8 cellular contexts compared by ENCODE assay signal in the genomic region with DNA sequence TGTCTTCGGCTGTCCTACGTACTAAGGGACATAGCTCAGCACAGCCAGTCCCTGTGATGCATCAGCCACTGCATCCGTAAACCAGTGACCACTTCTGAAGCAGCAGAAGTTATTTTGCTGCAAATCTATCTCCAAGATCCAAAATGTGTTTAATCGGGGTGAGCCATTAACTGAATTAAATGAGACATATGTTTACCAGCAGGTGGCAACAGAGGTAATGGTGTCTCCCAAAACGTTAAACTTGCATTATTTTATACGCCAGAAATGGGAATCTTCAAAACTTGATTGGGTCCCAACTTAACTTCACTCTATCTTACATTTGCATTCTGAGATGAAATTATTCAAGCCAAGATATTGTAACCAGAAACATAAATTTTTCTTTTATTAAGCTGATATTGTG.
DNase-seq lines count a peak whose midpoint lies in the region; ATAC-seq and TF ChIP-seq lines count a peak whose summit lies in the region.

No MANE protein-coding gene starts in this region.

- peak; percentile 68 for TF ChIP-seq RAD21 in SK-N-SH (IDR thresholded peaks at IDR 0.05; ENCODE audit: low read length)

- no peaks in the 10 kb centered on the region for H3K36me3 ChIP-seq in SK-N-SH (replicated peaks in 1 of 2; ENCODE audit: control insufficient read depth in 1 of 2, insufficient read depth in 2 of 2, low read length in 1 of 2)
- no peaks in the 10 kb centered on the region for H3K36me3 ChIP-seq in OCI-LY3 (replicated peaks; ENCODE audit: low read depth, low read length)
- no peaks in the 10 kb centered on the region for H3K36me3 ChIP-seq in tibial artery

- H3K36me3 Mint-ChIP-seq in activated naive CD4-positive, alpha-beta T cell treated with anti-CD3 and anti-CD28 coated beads for 36 hours (ENCODE audit: low read depth): no peaks in the 10 kb centered on the region

- no peaks in the 10 kb centered on the region for H3K27me3 Mint-ChIP-seq in activated naive CD4-positive, alpha-beta T cell treated with anti-CD3 and anti-CD28 coated beads for 36 hours (ENCODE audit: low read depth)

- ATAC-seq in SK-N-SH treated with all-trans-retinoic acid at 6 μM for 48 hours: no peak; the same call in 2 of the 3 replicates

- POLR2A ChIA-PET in SK-N-SH (lab: Yijun Ruan, JAX): interaction anchor here (0.9 kb wide), 1 partner anchor 152 kb away, joined by 3 read pairs; no protein-coding TSS in a partner anchor

- H3K4me2 ChIP-seq in SK-N-SH (no peak overlapping the region), OCI-LY3 (ENCODE audit: low read length) (no peak overlapping the region)

- H3K9me3 Mint-ChIP-seq in activated naive CD4-positive, alpha-beta T cell treated with anti-CD3 and anti-CD28 coated beads for 36 hours: peaks cover 2% of the 10 kb centered on the region

- H3K4me1 ChIP-seq in SK-N-SH (ENCODE audit: control insufficient read depth in 1 of 2, insufficient read depth in 2 of 2, low read depth in 1 of 2, low read length in 1 of 2): no peaks in the 10 kb centered on the region; a peak in 1 of 4 replicates
- peaks cover 6% of the 10 kb centered on the region for H3K4me1 ChIP-seq in OCI-LY3 (ENCODE audit: low read length)
- no peaks in the 10 kb centered on the region for H3K4me1 ChIP-seq in tibial artery

- H3K79me2 ChIP-seq in SK-N-SH (ENCODE audit: insufficient read depth) (no peaks in the 10 kb centered on the region), OCI-LY3 (ENCODE audit: low read length) (no peaks in the 10 kb centered on the region)

- peaks cover 4% of the 10 kb centered on the region; the same call in 1 of the 2 replicates for H3K9me3 ChIP-seq in SK-N-SH
- no peaks in the 10 kb centered on the region for H3K9me3 ChIP-seq in OCI-LY3 (ENCODE audit: insufficient read depth, low read length)
- H3K9me3 ChIP-seq in tibial artery: no peaks in the 10 kb centered on the region

- H3K27ac ChIP-seq in SK-N-SH (ENCODE audit: low read depth in 2 of 2, low read length in 1 of 2) (no peak overlapping the region), OCI-LY3 (ENCODE audit: low read length) (no peak overlapping the region), tibial artery (no peak overlapping the region)

- peak; percentile 47 for TF ChIP-seq CTCF in SK-N-SH (IDR thresholded peaks at IDR 0.05)
- TF ChIP-seq CTCF in OCI-LY3 (IDR thresholded peaks at IDR 0.05; ENCODE audit: low read depth, low read length): peak; percentile 77
- peak; percentile 44 for TF ChIP-seq CTCF in fibroblast of villous mesenchyme (IDR thresholded peaks at IDR 0.05; ENCODE audit: insufficient read depth, low read depth, low read length)
- TF ChIP-seq CTCF in tibial artery (IDR thresholded peaks at IDR 0.05): peak; percentile 47 to 71

- H3K4me3 Mint-ChIP-seq in activated naive CD4-positive, alpha-beta T cell treated with anti-CD3 and anti-CD28 coated beads for 36 hours: no peak overlapping the region

- TF ChIP-seq EP300 in SK-N-SH (IDR thresholded peaks at IDR 0.05; ENCODE audit: borderline replicate concordance in 1 of 2, low read depth in 1 of 2, low read length in 1 of 2): no peak

- CTCF ChIA-PET in SK-N-SH (lab: Yijun Ruan, JAX): interaction anchor here (0.9 to 4.9 kb wide), 10 partner anchors 12 to 160 kb away, joined by 3 to 44 read pairs (median 5); no protein-coding TSS in a partner anchor
- CTCF ChIA-PET in activated naive CD4-positive, alpha-beta T cell treated with anti-CD3 and anti-CD28 coated beads for 36 hours (lab: Charles Lee): interaction anchor here (0.8 to 1.2 kb wide), 2 partner anchors 152 to 157 kb away, joined by 3 read pairs; no protein-coding TSS in a partner anchor

- H4K20me1 ChIP-seq in SK-N-SH (ENCODE audit: insufficient read depth) (no peaks in the 10 kb centered on the region), OCI-LY3 (ENCODE audit: insufficient read depth, low read length) (no peaks in the 10 kb centered on the region)

- no peak overlapping the region for H3K27ac Mint-ChIP-seq in activated naive CD4-positive, alpha-beta T cell treated with anti-CD3 and anti-CD28 coated beads for 36 hours

- H3F3A ChIP-seq in SK-N-SH (replicated peaks; ENCODE audit: insufficient read depth): peaks cover 4% of the 10 kb centered on the region

- no peak for DNase-seq in SK-N-SH
- DNase-seq in fibroblast of villous mesenchyme (ENCODE audit: low read depth): peak; percentile 28
- DNase-seq in tibial artery: no peak
- no peak for DNase-seq in mucosa of gallbladder (ENCODE audit: low spot score)
- DNase-seq in SK-N-DZ (ENCODE audit: low spot score): no peak
- DNase-seq in activated naive CD4-positive, alpha-beta T cell treated with anti-CD3 and anti-CD28 coated beads for 36 hours: no peak

- H3K9me2 ChIP-seq in SK-N-SH: no peaks in the 10 kb centered on the region

- no peaks in the 10 kb centered on the region for H3K27me3 ChIP-seq in SK-N-SH (ENCODE audit: insufficient read depth)
- H3K27me3 ChIP-seq in OCI-LY3 (ENCODE audit: low read depth, low read length): no peaks in the 10 kb centered on the region
- H3K27me3 ChIP-seq in tibial artery: no peaks in the 10 kb centered on the region

- intact Hi-C loops in tibial artery (cut with DNase I; ENCODE audit: low total_unique reads): loop anchor here (5.0 kb wide), 1 partner anchor 156 kb away; no protein-coding TSS in a partner anchor
- intact Hi-C loops in activated naive CD4-positive, alpha-beta T cell treated with anti-CD3 and anti-CD28 coated beads for 36 hours (cut with micrococcal nuclease): loop anchor here (1.0 to 5.0 kb wide), 3 partner anchors 85 to 441 kb away; no protein-coding TSS in a partner anchor

- no peak overlapping the region for H3K4me3 ChIP-seq in SK-N-SH (ENCODE audit: low read depth in 2 of 2, low read length in 1 of 2)
- no peak overlapping the region for H3K4me3 ChIP-seq in OCI-LY3 (ENCODE audit: low read length)
- H3K4me3 ChIP-seq in fibroblast of villous mesenchyme (ENCODE audit: low read depth, low read length): no peak overlapping the region
- no peak overlapping the region for H3K4me3 ChIP-seq in tibial artery

- no peak overlapping the region for H3K9ac ChIP-seq in SK-N-SH
- no peak overlapping the region for H3K9ac ChIP-seq in OCI-LY3 (ENCODE audit: low read length)

- peaks cover 3% of the 10 kb centered on the region for H3K4me1 Mint-ChIP-seq in activated naive CD4-positive, alpha-beta T cell treated with anti-CD3 and anti-CD28 coated beads for 36 hours (ENCODE audit: low read depth)

- H2AFZ ChIP-seq in SK-N-SH (ENCODE audit: low read depth) (no peak overlapping the region), OCI-LY3 (ENCODE audit: low read depth, low read length) (no peak overlapping the region)

- WGBS in SK-N-SH (ENCODE audit: low lambda C conversion rate): 53% methylated on average over 5 of the region's 6 CpGs

TF ChIP-seq in SK-N-SH, 30 proteins besides CTCF, POLR2A, EP300 and RAD21:
- TF ChIP-seq SMC3 (IDR thresholded peaks at IDR 0.05; ENCODE audit: low read depth, low read length) (peak; percentile 49), GABPA (IDR thresholded peaks at IDR 0.05; ENCODE audit: low read depth) (no peak), RCOR1 (IDR thresholded peaks at IDR 0.05; ENCODE audit: low read length) (0 out of 2 replicates have a peak, but pooled peaks have one; percentile 12), MEF2A (IDR thresholded peaks at IDR 0.05; ENCODE audit: borderline replicate concordance, low read depth) (no peak), RFX5 (IDR thresholded peaks at IDR 0.05; ENCODE audit: low read length) (no peak), TAF1 (IDR thresholded peaks at IDR 0.05; ENCODE audit: borderline replicate concordance, low read depth, low read length) (no peak)
- TF ChIP-seq, protein P1, sequence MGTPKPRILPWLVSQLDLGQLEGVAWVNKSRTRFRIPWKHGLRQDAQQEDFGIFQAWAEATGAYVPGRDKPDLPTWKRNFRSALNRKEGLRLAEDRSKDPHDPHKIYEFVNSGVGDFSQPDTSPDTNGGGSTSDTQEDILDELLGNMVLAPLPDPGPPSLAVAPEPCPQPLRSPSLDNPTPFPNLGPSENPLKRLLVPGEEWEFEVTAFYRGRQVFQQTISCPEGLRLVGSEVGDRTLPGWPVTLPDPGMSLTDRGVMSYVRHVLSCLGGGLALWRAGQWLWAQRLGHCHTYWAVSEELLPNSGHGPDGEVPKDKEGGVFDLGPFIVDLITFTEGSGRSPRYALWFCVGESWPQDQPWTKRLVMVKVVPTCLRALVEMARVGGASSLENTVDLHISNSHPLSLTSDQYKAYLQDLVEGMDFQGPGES (IDR thresholded peaks at IDR 0.05; ENCODE audit: low read depth, low read length): no peak

TF ChIP-seq in SK-N-SH treated with all-trans-retinoic acid at 6 μM for 48 hours, 23 proteins besides CTCF, POLR2A, EP300 and RAD21 (continues in another document):
- TF ChIP-seq, protein P2, sequence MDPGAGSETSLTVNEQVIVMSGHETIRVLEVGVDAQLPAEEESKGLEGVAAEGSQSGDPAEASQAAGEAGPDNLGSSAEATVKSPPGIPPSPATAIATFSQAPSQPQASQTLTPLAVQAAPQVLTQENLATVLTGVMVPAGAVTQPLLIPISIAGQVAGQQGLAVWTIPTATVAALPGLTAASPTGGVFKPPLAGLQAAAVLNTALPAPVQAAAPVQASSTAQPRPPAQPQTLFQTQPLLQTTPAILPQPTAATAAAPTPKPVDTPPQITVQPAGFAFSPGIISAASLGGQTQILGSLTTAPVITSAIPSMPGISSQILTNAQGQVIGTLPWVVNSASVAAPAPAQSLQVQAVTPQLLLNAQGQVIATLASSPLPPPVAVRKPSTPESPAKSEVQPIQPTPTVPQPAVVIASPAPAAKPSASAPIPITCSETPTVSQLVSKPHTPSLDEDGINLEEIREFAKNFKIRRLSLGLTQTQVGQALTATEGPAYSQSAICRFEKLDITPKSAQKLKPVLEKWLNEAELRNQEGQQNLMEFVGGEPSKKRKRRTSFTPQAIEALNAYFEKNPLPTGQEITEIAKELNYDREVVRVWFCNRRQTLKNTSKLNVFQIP (CRISPR knock-in tag; IDR thresholded peaks at IDR 0.05; ENCODE audit: borderline replicate concordance, low read depth): no peak
- TF ChIP-seq ZNF70 (CRISPR knock-in tag; IDR thresholded peaks at IDR 0.05) (no peak), ZFP30 (CRISPR knock-in tag; IDR thresholded peaks at IDR 0.05) (no peak), ARNTL (CRISPR knock-in tag; IDR thresholded peaks at IDR 0.05; ENCODE audit: borderline replicate concordance, low read depth) (no peak), TCF4 (CRISPR knock-in tag; IDR thresholded peaks at IDR 0.05; ENCODE audit: borderline replicate concordance) (no peak)
- TF ChIP-seq, protein P3, sequence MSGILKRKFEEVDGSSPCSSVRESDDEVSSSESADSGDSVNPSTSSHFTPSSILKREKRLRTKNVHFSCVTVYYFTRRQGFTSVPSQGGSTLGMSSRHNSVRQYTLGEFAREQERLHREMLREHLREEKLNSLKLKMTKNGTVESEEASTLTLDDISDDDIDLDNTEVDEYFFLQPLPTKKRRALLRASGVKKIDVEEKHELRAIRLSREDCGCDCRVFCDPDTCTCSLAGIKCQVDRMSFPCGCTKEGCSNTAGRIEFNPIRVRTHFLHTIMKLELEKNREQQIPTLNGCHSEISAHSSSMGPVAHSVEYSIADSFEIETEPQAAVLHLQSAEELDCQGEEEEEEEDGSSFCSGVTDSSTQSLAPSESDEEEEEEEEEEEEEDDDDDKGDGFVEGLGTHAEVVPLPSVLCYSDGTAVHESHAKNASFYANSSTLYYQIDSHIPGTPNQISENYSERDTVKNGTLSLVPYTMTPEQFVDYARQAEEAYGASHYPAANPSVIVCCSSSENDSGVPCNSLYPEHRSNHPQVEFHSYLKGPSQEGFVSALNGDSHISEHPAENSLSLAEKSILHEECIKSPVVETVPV (CRISPR knock-in tag; IDR thresholded peaks at IDR 0.05): no peak
